Comparison of ENCODE assay signal across 22 cellular contexts in genomic region chr21:31952828-31953227, GRCh38.
"Had no signal": no experiment of that assay in that cellular context is flagged by ENCODE, and none has a peak within 500 bp of the region (broad histone marks: within the 10 kb centered on the region; RNA-seq: fewer than 3 reads in every experiment).

No MANE protein-coding gene starts in this region.

- H3K9me3 ChIP-seq: MG63, Peyer's patch, SJSA1 had no signal

- H3K4me1 ChIP-seq: Peyer's patch, SJSA1 had no signal

- DNase-seq: activated CD4-positive, alpha-beta T cell treated with anti-CD3 and anti-CD28 coated beads for 48 hours; activated CD4-positive, alpha-beta T cell treated with anti-CD3 and anti-CD28 coated beads, Interleukin-2, amount 50 U/mL, for 4 hours; activated CD4-positive, CD25-positive, alpha-beta regulatory T cell treated with anti-CD3 and anti-CD28 coated beads, Interleukin-2, amount 50 U/mL, for 72 hours; activated CD8-positive, alpha-beta memory T cell treated with anti-CD3 and anti-CD28 coated beads, Interleukin-2, amount 50 U/mL, for 48 hours; activated CD8-positive, alpha-beta T cell treated with anti-CD3 and anti-CD28 coated beads, Interleukin-2, amount 10 ng/mL, durations not matched to agents 7 days and 5 days; activated naive CD4-positive, alpha-beta T cell; activated T-cell treated with anti-CD3 and anti-CD28 coated beads, Interleukin-2, amount 50 U/mL, for 1 hour; amygdala; MG63; NCI-H1092 treated with DMSO at 0.1 percent for 48 hours; NCI-H1436; NCI-H1694 treated with DMSO at 0.1 percent for 48 hours; NCI-H2029 treated with DMSO at 0.1 percent for 48 hours; NCI-H345; NCI-H510A; NCI-H526 treated with DMSO at 0.1 percent for 48 hours; NCI-H82; Peyer's patch; SHP77; T-helper 9 cell had no signal

- H3K4me3 ChIP-seq: MG63, Peyer's patch, SJSA1 had no signal

- H3K36me3 ChIP-seq: MG63, Peyer's patch had no signal

- H3K27ac ChIP-seq: Peyer's patch, SJSA1 had no signal

- H3K27me3 ChIP-seq: MG63, Peyer's patch, SJSA1 had no signal

- ATAC-seq: activated CD8-positive, alpha-beta T cell treated with anti-CD3 and anti-CD28 coated beads, Interleukin-2, amount 10 ng/mL, durations not matched to agents 7 days and 5 days; WTC11 had no signal
